ENCODE assay signal across 11 cellular contexts in genomic region chr1:47906009-47906432, GRCh38.
DNase-seq lines count a peak whose midpoint lies in the region; ATAC-seq and TF ChIP-seq lines count a peak whose summit lies in the region.
"Had no signal": no experiment of that assay in that cellular context is flagged by ENCODE, and none has a peak within 500 bp of the region (broad histone marks: within the 10 kb centered on the region; RNA-seq: fewer than 3 reads in every experiment).

No MANE protein-coding gene starts in this region.

- H3K4me3 Mint-ChIP-seq in naive thymus-derived CD4-positive, alpha-beta T cell, result no peak overlapping the region
- H3K4me3 Mint-ChIP-seq: T-helper 1 cell treated with Interleukin-12 subunit alpha and Interleukin-12 subunit beta and Interleukin-4 antibody, amounts not matched to agents 30 μg/mL and 1 μg/mL, for 36 hours had no signal

- peaks cover 0 to 1% (median 0%) of the 10 kb centered on the region in 11 donors for H3K9me3 Mint-ChIP-seq in naive thymus-derived CD4-positive, alpha-beta T cell
- H3K9me3 Mint-ChIP-seq: T-helper 1 cell treated with Interleukin-12 subunit alpha and Interleukin-12 subunit beta and Interleukin-4 antibody, amounts not matched to agents 30 μg/mL and 1 μg/mL, for 36 hours had no signal

- no peak overlapping the region for H3K4me3 ChIP-seq in RWPE2 (ENCODE audit: severe bottlenecking)
- H3K4me3 ChIP-seq in foreskin fibroblast (ENCODE audit: low read depth in 1 of 2, low read length in 2 of 2), result no peak overlapping the region
- H3K4me3 ChIP-seq in thyroid gland (replicated peaks in 1 of 3), result no peak overlapping the region
- H3K4me3 ChIP-seq in naive thymus-derived CD4-positive, alpha-beta T cell (ENCODE audit: low read length), result no peak overlapping the region
- H3K4me3 ChIP-seq: tibial nerve had no signal

- H3K27me3 ChIP-seq in RWPE2 (ENCODE audit: insufficient read depth, poor library complexity, severe bottlenecking) (no peaks in the 10 kb centered on the region), thyroid gland (no peaks in the 10 kb centered on the region)
- H3K27me3 ChIP-seq in naive thymus-derived CD4-positive, alpha-beta T cell (ENCODE audit: control insufficient read depth in 2 of 2, insufficient read depth in 2 of 2, low read length in 2 of 2), result no peaks in the 10 kb centered on the region
- H3K27me3 ChIP-seq: tibial nerve had no signal

- H3K36me3 ChIP-seq in RWPE2 (ENCODE audit: low read depth) (no peaks in the 10 kb centered on the region), thyroid gland (no peaks in the 10 kb centered on the region)
- no peaks in the 10 kb centered on the region for H3K36me3 ChIP-seq in naive thymus-derived CD4-positive, alpha-beta T cell (ENCODE audit: control insufficient read depth in 2 of 3, insufficient read depth in 3 of 3, low read length in 3 of 3)
- H3K36me3 ChIP-seq: tibial nerve had no signal

- H3K27ac ChIP-seq in RWPE2 (ENCODE audit: poor library complexity, severe bottlenecking) (no peak overlapping the region), thyroid gland (no peak overlapping the region)
- H3K27ac ChIP-seq in naive thymus-derived CD4-positive, alpha-beta T cell (ENCODE audit: low read depth, low read length), result no peak overlapping the region
- H3K27ac ChIP-seq: tibial nerve had no signal

- intact Hi-C loops in thyroid gland (cut with DNase I), result no loop called here
- intact Hi-C loops in naive thymus-derived CD4-positive, alpha-beta T cell (cut with micrococcal nuclease), result no loop called here

- H3K4me1 ChIP-seq in RWPE2 (ENCODE audit: insufficient read depth, poor library complexity, severe bottlenecking), result peaks cover 6% of the 10 kb centered on the region
- peaks cover 0 to 8% of the 10 kb centered on the region in 2 donors for H3K4me1 ChIP-seq in thyroid gland
- H3K4me1 ChIP-seq in naive thymus-derived CD4-positive, alpha-beta T cell (ENCODE audit: control insufficient read depth in 2 of 2, insufficient read depth in 2 of 2, low read length in 2 of 2), result no peaks in the 10 kb centered on the region
- H3K4me1 ChIP-seq: tibial nerve had no signal

- H3K4me1 Mint-ChIP-seq in naive thymus-derived CD4-positive, alpha-beta T cell, result no peaks in the 10 kb centered on the region

- no peak for TF ChIP-seq POLR2A in thyroid gland (IDR thresholded peaks at IDR 0.05)

- DNase-seq in NCI-H2029 (lab: John Stamatoyannopoulos, UW) (peak; percentile 87), NCI-H2029 treated with DMSO at 0.1 percent for 48 hours (lab: John Stamatoyannopoulos, UW) (no peak), RWPE2 (ENCODE audit: low spot score) (no peak), foreskin fibroblast (peak; percentile 27 to 77), thyroid gland (peak; percentile 21 to 25), T-helper 9 cell (no peak)
- DNase-seq in naive thymus-derived CD4-positive, alpha-beta T cell, result no peak
- DNase-seq: amniotic stem cell had no signal

- H3K27ac Mint-ChIP-seq in naive thymus-derived CD4-positive, alpha-beta T cell, result no peak overlapping the region
- H3K27ac Mint-ChIP-seq: T-helper 1 cell treated with Interleukin-12 subunit alpha and Interleukin-12 subunit beta and Interleukin-4 antibody, amounts not matched to agents 30 μg/mL and 1 μg/mL, for 36 hours had no signal

- CTCF ChIA-PET in naive thymus-derived CD4-positive, alpha-beta T cell (lab: Charles Lee), result no interaction called here

- no peaks in the 10 kb centered on the region for H3K36me3 Mint-ChIP-seq in naive thymus-derived CD4-positive, alpha-beta T cell

- H3K9me3 ChIP-seq in RWPE2 (ENCODE audit: severe bottlenecking) (no peaks in the 10 kb centered on the region), thyroid gland (no peaks in the 10 kb centered on the region)
- H3K9me3 ChIP-seq in naive thymus-derived CD4-positive, alpha-beta T cell (ENCODE audit: control insufficient read depth in 2 of 3, low read length in 3 of 3), result no peaks in the 10 kb centered on the region
- H3K9me3 ChIP-seq: tibial nerve had no signal

- ATAC-seq in RWPE2 (ENCODE audit: low read depth) (peak; percentile 90), HG02678 (IDR thresholded peaks at IDR 0.05; ENCODE audit: unreplicated experiment) (no peak)
- ATAC-seq in naive thymus-derived CD4-positive, alpha-beta T cell, result no peak

- peaks cover 0 to 21% (median 14%) of the 10 kb centered on the region in 5 donors for H3K27me3 Mint-ChIP-seq in naive thymus-derived CD4-positive, alpha-beta T cell

- TF ChIP-seq CTCF in RWPE2 (IDR thresholded peaks at IDR 0.05; ENCODE audit: poor library complexity, severe bottlenecking), result no peak
- TF ChIP-seq CTCF in foreskin fibroblast (IDR thresholded peaks at IDR 0.05; ENCODE audit: low read depth, low read length), result no peak
- TF ChIP-seq CTCF in thyroid gland (IDR thresholded peaks at IDR 0.05), result no peak

- 45 to 49% methylated on average over 4 of the region's 4 CpGs for WGBS in thyroid gland, 2 donors

- POLR2A ChIA-PET in naive thymus-derived CD4-positive, alpha-beta T cell (lab: Charles Lee), result no interaction called here

Comparison
In these comparisons a context has a peak if more than half of its experiments do, and no peak if none do; other contexts are left out.
1. DNase-seq: peak in NCI-H2029 (single experiment), foreskin fibroblast (2 of 2) and thyroid gland (2 of 2); none in NCI-H2029 treated with DMSO at 0.1 percent for 48 hours (single experiment), RWPE2 (single experiment), T-helper 9 cell (single experiment) and naive thymus-derived CD4-positive, alpha-beta T cell (0 of 9).